Comparison of ENCODE assay signal across 9 cellular contexts in genomic region chr2:38095996-38096861, GRCh38. TPM values are rescaled to one million over a fixed set of nuclear protein-coding genes. Genes with fewer than 3 reads are reported as not detected.
DNase-seq lines count a peak whose midpoint lies in the region; ATAC-seq, FAIRE-seq and TF ChIP-seq lines count a peak whose summit lies in the region.
"Had no signal": no experiment of that assay in that cellular context is flagged by ENCODE, and none has a peak within 500 bp of the region (broad histone marks: within the 10 kb centered on the region; RNA-seq: fewer than 3 reads in every experiment).

No MANE protein-coding gene starts in this region.

- H3K79me1 ChIP-seq in H1 (ENCODE audit: low read depth, low read length): no peaks in the 10 kb centered on the region

- no peak overlapping the region for H3K56ac ChIP-seq in H1 (replicated peaks; ENCODE audit: insufficient read length, low read depth, low read length)

- POLR2A ChIA-PET in H1 (lab: Charles Lee; ENCODE audit: partially characterized antibody) (interaction anchor here (0.9 to 3.8 kb wide), 5 partner anchors 8 to 19 kb away, joined by 3 to 27 read pairs (median 4); partner anchors contain the start of gene CYP1B1), T-cell (lab: Charles Lee) (interaction anchor here in 1 of 2 donors (0.6 kb wide), 1 partner anchor 211 kb away, joined by 7 read pairs; no protein-coding TSS in a partner anchor)

- FAIRE-seq in H1 (lab: Jason Lieb, UNC): no peak
- FAIRE-seq: islet of Langerhans had no signal

- H3K4me3 ChIP-seq in H1 (ENCODE audit: extremely low read depth in 1 of 4, insufficient read depth in 2 of 4, low read depth in 3 of 4, low read length in 4 of 4) (no peak overlapping the region), gastrocnemius medialis (no peak overlapping the region)
- H3K4me3 ChIP-seq: thoracic aorta had no signal

- peak; percentile 82 for DNase-seq in M059J (ENCODE audit: low read depth)
- no peak for DNase-seq in H1 (ENCODE audit: low read depth in 1 of 2, low spot score in 2 of 2)
- DNase-seq in gastrocnemius medialis: no peak
- no peak for DNase-seq in T-cell
- no peak for DNase-seq in HK-2 (ENCODE audit: unreplicated experiment)
- DNase-seq in NCI-H2029 (lab: John Stamatoyannopoulos, UW): no peak

- peak overlapping the region; percentile 53 for H4K91ac ChIP-seq in H1 (replicated peaks; ENCODE audit: insufficient read length, low read length)

- H3K36me3 ChIP-seq in H1 (ENCODE audit: control insufficient read depth in 2 of 4, insufficient read depth in 4 of 4, low read length in 3 of 4) (no peaks in the 10 kb centered on the region), gastrocnemius medialis (no peaks in the 10 kb centered on the region)
- H3K36me3 ChIP-seq: thoracic aorta had no signal

- H3K23ac ChIP-seq in H1 (ENCODE audit: insufficient read length): no peak overlapping the region

- H3K14ac ChIP-seq in H1 (ENCODE audit: insufficient read length): no peak overlapping the region

- H2BK5ac ChIP-seq in H1 (ENCODE audit: low read depth, low read length): peak overlapping the region; percentile 26; the same call in 1 of the 2 replicates

- TF ChIP-seq POLR2A in H1 (IDR thresholded peaks at IDR 0.05; ENCODE audit: control extremely low read depth in 1 of 2, low read depth in 2 of 2, low read length in 2 of 2): no peak
- no peak for TF ChIP-seq POLR2A in gastrocnemius medialis (IDR thresholded peaks at IDR 0.05)

- H3K4me2 ChIP-seq in H1 (ENCODE audit: insufficient read depth in 1 of 2, low read depth in 2 of 2, low read length in 2 of 2): peak overlapping the region in 1 of 2 experiments; percentile 41; a peak in 2 of 4 replicates

- peak overlapping the region; percentile 75 for H2AK5ac ChIP-seq in H1 (ENCODE audit: low read depth, low read length)

- no peaks in the 10 kb centered on the region for H3K79me2 ChIP-seq in H1 (ENCODE audit: control insufficient read depth in 1 of 2, insufficient read depth in 2 of 2, low read length in 2 of 2)

- TF ChIP-seq EP300 in H1 (IDR thresholded peaks at IDR 0.05; ENCODE audit: borderline replicate concordance in 1 of 2, low read depth in 2 of 2, low read length in 2 of 2): no peak

- no peaks in the 10 kb centered on the region for H4K20me1 ChIP-seq in H1 (replicated peaks in 1 of 2; ENCODE audit: control insufficient read depth in 1 of 2, insufficient read depth in 2 of 2, low read length in 2 of 2)

- peak overlapping the region; percentile 75 for H2BK20ac ChIP-seq in H1 (ENCODE audit: low read length)

- H3K18ac ChIP-seq in H1 (ENCODE audit: extremely low read depth, low read length): peak overlapping the region; percentile 67; the same call in 1 of the 2 replicates

- no peak overlapping the region for H4K5ac ChIP-seq in H1 (ENCODE audit: insufficient read length, low read depth, low read length)

- in situ Hi-C loops in gastrocnemius medialis (cut with MboI; ENCODE audit: low sequenced_read_pairs in 4 of 4): no loop called here

- H3K27me3 Mint-ChIP-seq in T-cell: peaks cover 65 to 71% of the 10 kb centered on the region in 2 donors

- H3K36me3 Mint-ChIP-seq in T-cell: no peaks in the 10 kb centered on the region

- no peak for TF ChIP-seq CTCF in H1 (IDR thresholded peaks at IDR 0.05; ENCODE audit: control extremely low read depth in 1 of 3, insufficient read depth in 1 of 3, low read depth in 1 of 3, low read length in 3 of 3)
- no peak for TF ChIP-seq CTCF in gastrocnemius medialis (IDR thresholded peaks at IDR 0.05 in 4 of 5, conservative IDR thresholded peaks at IDR 0.05 in 1 of 5)

- H3K4me3 Mint-ChIP-seq in T-cell: no peak overlapping the region

- H2BK12ac ChIP-seq in H1 (ENCODE audit: low read depth, low read length): peak overlapping the region; percentile 92

- no peak overlapping the region for H3K4ac ChIP-seq in H1 (replicated peaks; ENCODE audit: insufficient read length, low read depth, low read length)

- CTCF ChIA-PET in H1 (lab: Charles Lee; ENCODE audit: partially characterized antibody) (interaction anchor here (1.0 to 8.4 kb wide), 6 partner anchors 8 to 25 kb away, joined by 3 to 70 read pairs (median 5); partner anchors contain the start of gene CYP1B1), T-cell (lab: Charles Lee) (no interaction called here)

- H3K4me1 Mint-ChIP-seq in T-cell: peaks cover 6 to 11% (median 9%) of the 10 kb centered on the region in 3 donors

- H2BK15ac ChIP-seq in H1 (ENCODE audit: low read length): peak overlapping the region; percentile 77; the same call in 1 of the 2 replicates

- H3K23me2 ChIP-seq in H1 (ENCODE audit: low read depth, low read length): peaks cover 4% of the 10 kb centered on the region; the same call in 1 of the 2 replicates

- H3K27ac ChIP-seq in H1 (ENCODE audit: low read depth, low read length) (no peak overlapping the region), gastrocnemius medialis (peak overlapping the region; percentile 18 to 37 (median 29))
- H3K27ac ChIP-seq: thoracic aorta had no signal

- intact Hi-C loops in gastrocnemius medialis (cut with DNase I; ENCODE audit: low total_unique reads): no loop called here

- H3K9ac ChIP-seq in H1 (replicated peaks in 1 of 4; ENCODE audit: extremely low read depth in 1 of 4, low read depth in 3 of 4, low read length in 3 of 4): no peak overlapping the region

- 65% methylated on average over 19 of the region's 19 CpGs; no CpG with 5 or more reads in 1 of the 2 experiments for WGBS in H1 (ENCODE audit: extremely low coverage in 1 of 2, insufficient coverage in 1 of 2, insufficient read length in 1 of 2, insufficient replicate concordance in 2 of 2, low coverage in 1 of 2, low lambda C conversion rate in 2 of 2, missing lambda C conversion rate in 1 of 2), 2 experiments

- no peak overlapping the region for H2AFZ ChIP-seq in H1 (ENCODE audit: low read length)

- H3K27me3 ChIP-seq in H1 (replicated peaks in 1 of 4; ENCODE audit: control insufficient read depth in 3 of 4, extremely low read depth in 1 of 4, insufficient read depth in 3 of 4, low read length in 3 of 4) (peaks cover 5 to 39% (median 34%) of the 10 kb centered on the region in 4 experiments), gastrocnemius medialis (peaks cover 0 to 21% (median 6%) of the 10 kb centered on the region in 3 donors)

- no peak overlapping the region for H2BK120ac ChIP-seq in H1 (replicated peaks; ENCODE audit: low read depth, low read length)

- no peak overlapping the region for H3K27ac Mint-ChIP-seq in T-cell

- H3K4me1 ChIP-seq in H1 (replicated peaks in 1 of 4; ENCODE audit: control insufficient read depth in 3 of 4, insufficient read depth in 4 of 4, low read length in 3 of 4) (peaks cover 13 to 34% (median 21%) of the 10 kb centered on the region in 4 experiments), gastrocnemius medialis (peaks cover 8 to 34% of the 10 kb centered on the region in 2 donors)

- H3K9me3 ChIP-seq in H1 (ENCODE audit: insufficient read depth in 2 of 2, low read depth in 1 of 2, low read length in 1 of 2) (no peaks in the 10 kb centered on the region), gastrocnemius medialis (no peaks in the 10 kb centered on the region)
- H3K9me3 ChIP-seq: thoracic aorta had no signal

- H4K8ac ChIP-seq in H1 (ENCODE audit: extremely low read depth, insufficient read depth, low read length): no peak overlapping the region

- ATAC-seq in GM19463 (IDR thresholded peaks at IDR 0.05; ENCODE audit: unreplicated experiment) (peak; percentile 65), gastrocnemius medialis (peak; percentile 12 to 19), T-cell (replicated peaks in 1 of 4) (no peak)

- no peaks in the 10 kb centered on the region for H3K9me3 Mint-ChIP-seq in T-cell

- no peak for TF ChIP-seq RAD21 in H1 (IDR thresholded peaks at IDR 0.05 in 1 of 2, conservative IDR thresholded peaks at IDR 0.05 in 1 of 2; ENCODE audit: low read depth in 2 of 2, low read length in 2 of 2)

TF ChIP-seq in H1, 55 proteins besides CTCF, POLR2A, EP300 and RAD21 (continues in another document):
- TF ChIP-seq NRF1 (IDR thresholded peaks at IDR 0.05; ENCODE audit: low read depth, low read length) (no peak), SP4 (IDR thresholded peaks at IDR 0.05; ENCODE audit: low read length) (no peak), CEBPB (IDR thresholded peaks at IDR 0.05; ENCODE audit: low read depth, low read length) (0 out of 2 replicates have a peak, but pooled peaks have one; percentile 28), TEAD4 (IDR thresholded peaks at IDR 0.05; ENCODE audit: low read depth, low read length) (no peak), JUN (IDR thresholded peaks at IDR 0.05; ENCODE audit: low read depth, low read length) (no peak), E2F6 (IDR thresholded peaks at IDR 0.05) (peak; percentile 97)
- TF ChIP-seq, protein P1, sequence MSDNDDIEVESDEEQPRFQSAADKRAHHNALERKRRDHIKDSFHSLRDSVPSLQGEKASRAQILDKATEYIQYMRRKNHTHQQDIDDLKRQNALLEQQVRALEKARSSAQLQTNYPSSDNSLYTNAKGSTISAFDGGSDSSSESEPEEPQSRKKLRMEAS (IDR thresholded peaks at IDR 0.05): peak; percentile 92

RNA-seq across cellular contexts. Expression of gene CYP1B1, which starts 20.3 kb away (rescaled TPM):
- total RNA-seq in M059J (2014; rRNA removed; shearing (Covaris generic)): 8.3 and 13.1 TPM in 2 replicates
- 4.7 and 5.7 TPM in 2 replicates for total RNA-seq in H1 (2021; fragmentation: NEBNext Ultra II Directional; extraction: Animal tissue kit (Norgen Biotek cat#: 25700))
- polyA plus RNA-seq in H1 (2011; rRNA removed): 1.3 and 2.2 TPM in 2 replicates
- polyA plus RNA-seq in H1 (2011; cell fraction: cytosol; rRNA removed): 1.4 TPM
- polyA plus RNA-seq in H1 (2011; cell fraction: nucleus; rRNA removed): 3.5 TPM
- polyA plus RNA-seq in H1 (2012, experiment 1 of 2): 0.71 to 1.0 TPM (median 0.84 TPM) in 4 replicates
- polyA plus RNA-seq in H1 (2012, experiment 2 of 2): 0.03 TPM
- polyA plus RNA-seq in H1 (2013, experiment 1 of 2): 3.4 TPM
- 3.0 TPM for polyA plus RNA-seq in H1 (2013, experiment 2 of 2)
- polyA minus RNA-seq in H1 (2011; rRNA and poly(A)+ RNA removed): 3.4 and 6.8 TPM in 2 replicates
- polyA minus RNA-seq in H1 (2011; cell fraction: cytosol; rRNA and poly(A)+ RNA removed): 1.3 TPM
- polyA minus RNA-seq in H1 (2011; cell fraction: nucleus; rRNA and poly(A)+ RNA removed): 4.3 TPM
- total RNA-seq in gastrocnemius medialis (10 to 100 TPM in 2 of 4 donors, 1 to 10 TPM in 2; 2.5 to 29.1 (median 9.7) TPM), T-cell (under 1 TPM in 3 of 5 donors, not detected in 2; 0.66 to 0.85 (median 0.76) TPM)

Comparison
In these comparisons a context has a peak if more than half of its experiments do, and no peak if none do; other contexts are left out.
1. ATAC-seq: peak in GM19463 (single experiment) and gastrocnemius medialis (2 of 2); none in T-cell (0 of 4).